18 cellular contexts compared by ENCODE assay signal in genomic region chr4:120667102-120667501, GRCh38.
"Had no signal": no experiment of that assay in that cellular context is flagged by ENCODE, and none has a peak within 500 bp of the region (broad histone marks: within the 10 kb centered on the region; RNA-seq: fewer than 3 reads in every experiment).

No MANE protein-coding gene starts in this region.

- DNase-seq: NCI-H1092 treated with DMSO at 0.1 percent for 48 hours, NCI-H1436, NCI-H187, NCI-H2029, NCI-H2081 treated with DMSO at 0.1 percent for 48 hours, NCI-H2171, NCI-H226, NCI-H446, NCI-H510A, NCI-H69, NCI-H774, Right ventricle myocardium superior, RPMI8226, SJCRH30, T-helper 1 cell had no signal

- H3K36me3 ChIP-seq: SJCRH30 had no signal

- H3K27me3 ChIP-seq: SJCRH30 had no signal

- H3K4me1 ChIP-seq: SJCRH30 had no signal

- H3K4me3 ChIP-seq: K562, SJCRH30 had no signal

- H3K4me2 ChIP-seq: KMS-11 had no signal

- H3K27ac ChIP-seq: HL-60, KMS-11, SJCRH30 had no signal

- H3K9ac ChIP-seq: KMS-11 had no signal

- H3K9me3 ChIP-seq: SJCRH30 had no signal
